1 cellular context compared by ENCODE assay signal in the genomic region with DNA sequence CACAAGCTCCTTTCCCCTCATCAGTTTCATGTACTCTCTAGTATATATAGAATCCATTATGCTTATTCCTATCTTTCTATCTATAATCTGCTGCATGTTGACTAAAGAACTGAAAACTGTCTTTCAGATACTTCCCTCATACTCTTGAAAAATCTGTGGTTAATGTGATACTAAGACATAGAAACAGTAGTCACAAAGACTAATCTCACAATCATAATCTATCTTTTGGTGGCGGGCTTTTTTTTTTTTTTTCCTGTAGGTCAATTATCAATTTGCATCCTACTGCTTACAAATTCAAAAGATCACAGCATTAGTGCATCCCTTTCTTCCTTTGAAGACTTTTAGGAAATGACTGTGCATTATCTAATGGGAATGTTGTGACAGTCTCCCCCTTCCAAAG.
TF ChIP-seq lines count a peak whose summit lies in the region.

No MANE protein-coding gene starts in this region.

TF ChIP-seq in GM12878, 131 proteins besides CTCF, POLR2A, EP300 and RAD21:
- TF ChIP-seq, protein P1, sequence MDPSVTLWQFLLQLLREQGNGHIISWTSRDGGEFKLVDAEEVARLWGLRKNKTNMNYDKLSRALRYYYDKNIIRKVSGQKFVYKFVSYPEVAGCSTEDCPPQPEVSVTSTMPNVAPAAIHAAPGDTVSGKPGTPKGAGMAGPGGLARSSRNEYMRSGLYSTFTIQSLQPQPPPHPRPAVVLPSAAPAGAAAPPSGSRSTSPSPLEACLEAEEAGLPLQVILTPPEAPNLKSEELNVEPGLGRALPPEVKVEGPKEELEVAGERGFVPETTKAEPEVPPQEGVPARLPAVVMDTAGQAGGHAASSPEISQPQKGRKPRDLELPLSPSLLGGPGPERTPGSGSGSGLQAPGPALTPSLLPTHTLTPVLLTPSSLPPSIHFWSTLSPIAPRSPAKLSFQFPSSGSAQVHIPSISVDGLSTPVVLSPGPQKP (IDR thresholded peaks at IDR 0.05; ENCODE audit: low read depth, low read length) = no peak
- TF ChIP-seq NR2F1 (conservative IDR thresholded peaks at IDR 0.05) (no peak), ZZZ3 (IDR thresholded peaks at IDR 0.05; ENCODE audit: control insufficient read depth, insufficient read length, low read depth) (no peak), ZNF24 (IDR thresholded peaks at IDR 0.05) (no peak), EZH2 (IDR thresholded peaks at IDR 0.05; ENCODE audit: borderline replicate concordance, control insufficient read depth, low read depth, low read length) (no peak), KDM1A (IDR thresholded peaks at IDR 0.05; ENCODE audit: borderline replicate concordance) (no peak), EED (IDR thresholded peaks at IDR 0.05; ENCODE audit: low read depth) (no peak), ZSCAN29 (IDR thresholded peaks at IDR 0.05) (no peak), HCFC1 (IDR thresholded peaks at IDR 0.05; ENCODE audit: low read length) (no peak), NR2C1 (IDR thresholded peaks at IDR 0.05) (no peak), SP1 (IDR thresholded peaks at IDR 0.05; ENCODE audit: low read depth, low read length) (no peak), RFX5 (IDR thresholded peaks at IDR 0.05; ENCODE audit: low read depth, low read length) (no peak), RUNX3 (IDR thresholded peaks at IDR 0.05; ENCODE audit: low read length) (peak; percentile 81), CBX3 (IDR thresholded peaks at IDR 0.05; ENCODE audit: borderline replicate concordance, low read depth) (no peak), CHD4 (IDR thresholded peaks at IDR 0.05) (no peak), NFXL1 (IDR thresholded peaks at IDR 0.05; ENCODE audit: borderline replicate concordance) (no peak), TCF3 (IDR thresholded peaks at IDR 0.05; ENCODE audit: borderline replicate concordance, insufficient read depth, low read depth, low read length) (no peak), MYC (IDR thresholded peaks at IDR 0.05; ENCODE audit: insufficient read depth, insufficient read length, insufficient replicate concordance, low read length, severe bottlenecking) (no peak), POU2F2 (IDR thresholded peaks at IDR 0.05; ENCODE audit: borderline replicate concordance, low read depth, low read length) (no peak), POLR2AphosphoS5 (IDR thresholded peaks at IDR 0.05; ENCODE audit: low read length) (no peak), MEF2A (IDR thresholded peaks at IDR 0.05; ENCODE audit: insufficient read depth, low read depth, low read length) (no peak), CHD2 (IDR thresholded peaks at IDR 0.05; ENCODE audit: borderline replicate concordance, low read depth, low read length) (no peak), PML (IDR thresholded peaks at IDR 0.05; ENCODE audit: low read length) (no peak), CHD1 (IDR thresholded peaks at IDR 0.05; ENCODE audit: low read depth, low read length) (no peak), BACH1 (IDR thresholded peaks at IDR 0.05; ENCODE audit: borderline replicate concordance) (no peak), WRNIP1 (IDR thresholded peaks at IDR 0.05; ENCODE audit: borderline replicate concordance, low read depth, low read length) (no peak), ZNF384 (IDR thresholded peaks at IDR 0.05; ENCODE audit: borderline replicate concordance, low read depth, low read length) (peak; percentile 79; the same call in 1 of the 2 replicates), BMI1 (IDR thresholded peaks at IDR 0.05; ENCODE audit: borderline replicate concordance) (no peak), MYB (IDR thresholded peaks at IDR 0.05; ENCODE audit: borderline replicate concordance, low read depth, low read length) (no peak), JUNB (IDR thresholded peaks at IDR 0.05) (peak; percentile 65)
- TF ChIP-seq, protein P2, sequence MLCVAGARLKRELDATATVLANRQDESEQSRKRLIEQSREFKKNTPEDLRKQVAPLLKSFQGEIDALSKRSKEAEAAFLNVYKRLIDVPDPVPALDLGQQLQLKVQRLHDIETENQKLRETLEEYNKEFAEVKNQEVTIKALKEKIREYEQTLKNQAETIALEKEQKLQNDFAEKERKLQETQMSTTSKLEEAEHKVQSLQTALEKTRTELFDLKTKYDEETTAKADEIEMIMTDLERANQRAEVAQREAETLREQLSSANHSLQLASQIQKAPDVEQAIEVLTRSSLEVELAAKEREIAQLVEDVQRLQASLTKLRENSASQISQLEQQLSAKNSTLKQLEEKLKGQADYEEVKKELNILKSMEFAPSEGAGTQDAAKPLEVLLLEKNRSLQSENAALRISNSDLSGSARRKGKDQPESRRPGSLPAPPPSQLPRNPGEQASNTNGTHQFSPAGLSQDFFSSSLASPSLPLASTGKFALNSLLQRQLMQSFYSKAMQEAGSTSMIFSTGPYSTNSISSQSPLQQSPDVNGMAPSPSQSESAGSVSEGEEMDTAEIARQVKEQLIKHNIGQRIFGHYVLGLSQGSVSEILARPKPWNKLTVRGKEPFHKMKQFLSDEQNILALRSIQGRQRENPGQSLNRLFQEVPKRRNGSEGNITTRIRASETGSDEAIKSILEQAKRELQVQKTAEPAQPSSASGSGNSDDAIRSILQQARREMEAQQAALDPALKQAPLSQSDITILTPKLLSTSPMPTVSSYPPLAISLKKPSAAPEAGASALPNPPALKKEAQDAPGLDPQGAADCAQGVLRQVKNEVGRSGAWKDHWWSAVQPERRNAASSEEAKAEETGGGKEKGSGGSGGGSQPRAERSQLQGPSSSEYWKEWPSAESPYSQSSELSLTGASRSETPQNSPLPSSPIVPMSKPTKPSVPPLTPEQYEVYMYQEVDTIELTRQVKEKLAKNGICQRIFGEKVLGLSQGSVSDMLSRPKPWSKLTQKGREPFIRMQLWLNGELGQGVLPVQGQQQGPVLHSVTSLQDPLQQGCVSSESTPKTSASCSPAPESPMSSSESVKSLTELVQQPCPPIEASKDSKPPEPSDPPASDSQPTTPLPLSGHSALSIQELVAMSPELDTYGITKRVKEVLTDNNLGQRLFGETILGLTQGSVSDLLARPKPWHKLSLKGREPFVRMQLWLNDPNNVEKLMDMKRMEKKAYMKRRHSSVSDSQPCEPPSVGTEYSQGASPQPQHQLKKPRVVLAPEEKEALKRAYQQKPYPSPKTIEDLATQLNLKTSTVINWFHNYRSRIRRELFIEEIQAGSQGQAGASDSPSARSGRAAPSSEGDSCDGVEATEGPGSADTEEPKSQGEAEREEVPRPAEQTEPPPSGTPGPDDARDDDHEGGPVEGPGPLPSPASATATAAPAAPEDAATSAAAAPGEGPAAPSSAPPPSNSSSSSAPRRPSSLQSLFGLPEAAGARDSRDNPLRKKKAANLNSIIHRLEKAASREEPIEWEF (IDR thresholded peaks at IDR 0.05; ENCODE audit: insufficient replicate concordance, low read depth, low read length) = peak; percentile 81
- TF ChIP-seq, protein P3, sequence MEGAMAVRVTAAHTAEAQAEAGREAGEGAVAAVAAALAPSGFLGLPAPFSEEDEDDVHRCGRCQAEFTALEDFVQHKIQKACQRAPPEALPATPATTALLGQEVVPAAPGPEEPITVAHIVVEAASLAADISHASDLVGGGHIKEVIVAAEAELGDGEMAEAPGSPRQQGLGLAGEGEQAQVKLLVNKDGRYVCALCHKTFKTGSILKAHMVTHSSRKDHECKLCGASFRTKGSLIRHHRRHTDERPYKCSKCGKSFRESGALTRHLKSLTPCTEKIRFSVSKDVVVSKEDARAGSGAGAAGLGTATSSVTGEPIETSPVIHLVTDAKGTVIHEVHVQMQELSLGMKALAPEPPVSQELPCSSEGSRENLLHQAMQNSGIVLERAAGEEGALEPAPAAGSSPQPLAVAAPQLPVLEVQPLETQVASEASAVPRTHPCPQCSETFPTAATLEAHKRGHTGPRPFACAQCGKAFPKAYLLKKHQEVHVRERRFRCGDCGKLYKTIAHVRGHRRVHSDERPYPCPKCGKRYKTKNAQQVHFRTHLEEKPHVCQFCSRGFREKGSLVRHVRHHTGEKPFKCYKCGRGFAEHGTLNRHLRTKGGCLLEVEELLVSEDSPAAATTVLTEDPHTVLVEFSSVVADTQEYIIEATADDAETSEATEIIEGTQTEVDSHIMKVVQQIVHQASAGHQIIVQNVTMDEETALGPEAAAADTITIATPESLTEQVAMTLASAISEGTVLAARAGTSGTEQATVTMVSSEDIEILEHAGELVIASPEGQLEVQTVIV (IDR thresholded peaks at IDR 0.05; ENCODE audit: borderline replicate concordance, partially characterized antibody) = no peak
- TF ChIP-seq, protein P4, sequence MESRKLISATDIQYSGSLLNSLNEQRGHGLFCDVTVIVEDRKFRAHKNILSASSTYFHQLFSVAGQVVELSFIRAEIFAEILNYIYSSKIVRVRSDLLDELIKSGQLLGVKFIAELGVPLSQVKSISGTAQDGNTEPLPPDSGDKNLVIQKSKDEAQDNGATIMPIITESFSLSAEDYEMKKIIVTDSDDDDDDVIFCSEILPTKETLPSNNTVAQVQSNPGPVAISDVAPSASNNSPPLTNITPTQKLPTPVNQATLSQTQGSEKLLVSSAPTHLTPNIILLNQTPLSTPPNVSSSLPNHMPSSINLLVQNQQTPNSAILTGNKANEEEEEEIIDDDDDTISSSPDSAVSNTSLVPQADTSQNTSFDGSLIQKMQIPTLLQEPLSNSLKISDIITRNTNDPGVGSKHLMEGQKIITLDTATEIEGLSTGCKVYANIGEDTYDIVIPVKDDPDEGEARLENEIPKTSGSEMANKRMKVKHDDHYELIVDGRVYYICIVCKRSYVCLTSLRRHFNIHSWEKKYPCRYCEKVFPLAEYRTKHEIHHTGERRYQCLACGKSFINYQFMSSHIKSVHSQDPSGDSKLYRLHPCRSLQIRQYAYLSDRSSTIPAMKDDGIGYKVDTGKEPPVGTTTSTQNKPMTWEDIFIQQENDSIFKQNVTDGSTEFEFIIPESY (IDR thresholded peaks at IDR 0.05) = no peak
- TF ChIP-seq, protein P5, sequence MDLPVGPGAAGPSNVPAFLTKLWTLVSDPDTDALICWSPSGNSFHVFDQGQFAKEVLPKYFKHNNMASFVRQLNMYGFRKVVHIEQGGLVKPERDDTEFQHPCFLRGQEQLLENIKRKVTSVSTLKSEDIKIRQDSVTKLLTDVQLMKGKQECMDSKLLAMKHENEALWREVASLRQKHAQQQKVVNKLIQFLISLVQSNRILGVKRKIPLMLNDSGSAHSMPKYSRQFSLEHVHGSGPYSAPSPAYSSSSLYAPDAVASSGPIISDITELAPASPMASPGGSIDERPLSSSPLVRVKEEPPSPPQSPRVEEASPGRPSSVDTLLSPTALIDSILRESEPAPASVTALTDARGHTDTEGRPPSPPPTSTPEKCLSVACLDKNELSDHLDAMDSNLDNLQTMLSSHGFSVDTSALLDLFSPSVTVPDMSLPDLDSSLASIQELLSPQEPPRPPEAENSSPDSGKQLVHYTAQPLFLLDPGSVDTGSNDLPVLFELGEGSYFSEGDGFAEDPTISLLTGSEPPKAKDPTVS (IDR thresholded peaks at IDR 0.05; ENCODE audit: low read depth, low read length) = no peak
